3 cellular contexts compared by ENCODE assay signal in genomic region chrX:20016618-20016945, GRCh38.
A peak's percentile ranks its signal among the peaks of the same experiment; 100 is the strongest.
TF ChIP-seq lines count a peak whose summit lies in the region.

No MANE protein-coding gene starts in this region.

TF ChIP-seq in HepG2, 621 proteins besides CTCF, POLR2A, EP300 and RAD21:
- TF ChIP-seq MXD1 (CRISPR knock-in tag; IDR thresholded peaks at IDR 0.05) (no peak), MAFF (IDR thresholded peaks at IDR 0.05; ENCODE audit: low read depth, low read length) (peak; percentile 89), ZIK1 (CRISPR knock-in tag; IDR thresholded peaks at IDR 0.05; ENCODE audit: borderline replicate concordance, low read depth) (no peak), HNF1A (IDR thresholded peaks at IDR 0.05; ENCODE audit: low read depth) (no peak), HNF1A (CRISPR knock-in tag; IDR thresholded peaks at IDR 0.05; ENCODE audit: borderline replicate concordance) (no peak), ZNF800 (CRISPR knock-in tag; IDR thresholded peaks at IDR 0.05) (no peak), TP53 (CRISPR knock-in tag; conservative IDR thresholded peaks at IDR 0.05) (no peak), AKAP8 (CRISPR knock-in tag; IDR thresholded peaks at IDR 0.05) (no peak), CC2D1A (CRISPR knock-in tag; IDR thresholded peaks at IDR 0.05) (no peak), MAFK (conservative IDR thresholded peaks at IDR 0.05 in 1 of 2, IDR thresholded peaks at IDR 0.05 in 1 of 2; ENCODE audit: low read length in 2 of 2) (peak; percentile 81 to 87)

TF ChIP-seq in IMR-90, 13 proteins besides CTCF, POLR2A, EP300 and RAD21:
- TF ChIP-seq USF2 (IDR thresholded peaks at IDR 0.05; ENCODE audit: low read depth, low read length) (no peak), RFX5 (IDR thresholded peaks at IDR 0.05; ENCODE audit: low read depth, low read length) (no peak), RCOR1 (IDR thresholded peaks at IDR 0.05; ENCODE audit: insufficient replicate concordance, low read length) (no peak), MAFK (IDR thresholded peaks at IDR 0.05; ENCODE audit: low read depth, low read length) (peak; percentile 89)

TF ChIP-seq in neural cell, 6 proteins besides CTCF, POLR2A, EP300 and RAD21:
- TF ChIP-seq TAF1 (IDR thresholded peaks at IDR 0.05; ENCODE audit: low read depth) (no peak), MXI1 (conservative IDR thresholded peaks at IDR 0.05; ENCODE audit: poor library complexity, severe bottlenecking) (no peak), REST (IDR thresholded peaks at IDR 0.05; ENCODE audit: borderline replicate concordance) (no peak), POLR2AphosphoS5 (IDR thresholded peaks at IDR 0.05) (no peak), EZH2 (IDR thresholded peaks at IDR 0.05; ENCODE audit: borderline replicate concordance, insufficient read depth, low read length, poor library complexity, severe bottlenecking) (no peak), SMC3 (conservative IDR thresholded peaks at IDR 0.05; ENCODE audit: poor library complexity) (no peak)
